ENCODE assay signal across 16 cellular contexts in genomic region chr14:68081489-68081888, GRCh38.
A peak's percentile ranks its signal among the peaks of the same experiment; 100 is the strongest.
DNase-seq lines count a peak whose midpoint lies in the region; ATAC-seq, FAIRE-seq and TF ChIP-seq lines count a peak whose summit lies in the region.
"Had no signal": no experiment of that assay in that cellular context is flagged by ENCODE, and none has a peak within 500 bp of the region (broad histone marks: within the 10 kb centered on the region; RNA-seq: fewer than 3 reads in every experiment).

No MANE protein-coding gene starts in this region.

- H4K20me1 ChIP-seq in GM12878 (ENCODE audit: control insufficient read depth, insufficient read depth) = no peaks in the 10 kb centered on the region
- no peaks in the 10 kb centered on the region for H4K20me1 ChIP-seq in GM23338 (replicated peaks; ENCODE audit: insufficient read depth)

- H3K4me1 ChIP-seq in GM12878 (ENCODE audit: control insufficient read depth, insufficient read depth, low read length) = no peaks in the 10 kb centered on the region
- H3K4me1 ChIP-seq in GM23338 (ENCODE audit: insufficient read depth) = peaks cover 23% of the 10 kb centered on the region
- peaks cover 0 to 17% (median 3%) of the 10 kb centered on the region in 4 donors for H3K4me1 ChIP-seq in stomach
- H3K4me1 ChIP-seq: Peyer's patch had no signal

- peaks cover 0 to 1% of the 10 kb centered on the region in 2 donors for H3K36me3 Mint-ChIP-seq in stimulated activated naive B cell treated with anti-CD40 and anti-IgM and Interleukin-4, amounts not matched to agents 10 μg/mL and 1 μg/mL and 100 μg/mL, for 72 hours
- no peaks in the 10 kb centered on the region for H3K36me3 Mint-ChIP-seq in GM23338 (ENCODE audit: low read depth)

- H3K4me1 Mint-ChIP-seq in stimulated activated naive B cell treated with anti-CD40 and anti-IgM and Interleukin-4, amounts not matched to agents 10 μg/mL and 1 μg/mL and 100 μg/mL, for 72 hours = peaks cover 18 to 51% of the 10 kb centered on the region in 2 donors
- peaks cover 29% of the 10 kb centered on the region for H3K4me1 Mint-ChIP-seq in GM23338

- no peak overlapping the region for H3K9ac ChIP-seq in GM12878 (ENCODE audit: control insufficient read depth, insufficient read depth, low read length)

- no TSS peak for BruUV-seq in GM12878 (replicated peaks; lab: Mats Ljungman, UMichigan)

- H3K27me3 ChIP-seq in GM12878 (replicated peaks in 1 of 2; ENCODE audit: control insufficient read depth in 2 of 2, insufficient read depth in 2 of 2, low read length in 1 of 2) = no peaks in the 10 kb centered on the region
- no peaks in the 10 kb centered on the region for H3K27me3 ChIP-seq in GM23338 (ENCODE audit: insufficient read depth)
- no peaks in the 10 kb centered on the region for H3K27me3 ChIP-seq in stomach
- H3K27me3 ChIP-seq: Peyer's patch had no signal

- H3K79me2 ChIP-seq in GM12878 (ENCODE audit: control insufficient read depth, insufficient read depth, low read length) (no peaks in the 10 kb centered on the region), GM23338 (replicated peaks; ENCODE audit: insufficient read depth) (no peaks in the 10 kb centered on the region)

- DNase-seq in GDM1 (lab: John Stamatoyannopoulos, UW) (peak; percentile 25), GM12878 (ENCODE audit: low read depth, low spot score) (no peak), GM23338 (ENCODE audit: low spot score) (no peak), inferior parietal cortex (ENCODE audit: extremely low spot score) (no peak), stomach (no peak)
- DNase-seq in stimulated activated naive B cell treated with anti-CD40 and anti-IgM and Interleukin-4, amounts not matched to agents 10 μg/mL and 1 μg/mL and 100 μg/mL, for 72 hours = peak; percentile 31
- DNase-seq: C1 segment of cervical spinal cord, H9, IMR-90, NCI-H146, NCI-H2029 treated with DMSO at 0.1 percent for 48 hours, NCI-H2171, NCI-H446, Peyer's patch had no signal

- no peak for FAIRE-seq in GM12878 (lab: Jason Lieb, UNC)

- H3K4me3 ChIP-seq in GM12878 = no peak overlapping the region
- no peak overlapping the region for H3K4me3 ChIP-seq in GM23338
- no peak overlapping the region for H3K4me3 ChIP-seq in stomach
- H3K4me3 ChIP-seq: Peyer's patch had no signal

- TF ChIP-seq CTCF in GM12878 (IDR thresholded peaks at IDR 0.05 in 2 of 3, conservative IDR thresholded peaks at IDR 0.05 in 1 of 3; ENCODE audit: control insufficient read depth in 2 of 3, extremely low read depth in 1 of 3, insufficient read depth in 1 of 3, low read depth in 3 of 3, low read length in 3 of 3) = no peak
- no peak for TF ChIP-seq CTCF in GM23338 (conservative IDR thresholded peaks at IDR 0.05; ENCODE audit: low read depth in 2 of 2)
- TF ChIP-seq CTCF in stomach (IDR thresholded peaks at IDR 0.05) = no peak

- RAD21 ChIA-PET in GM12878 (lab: Charles Lee; ENCODE audit: unreplicated experiment) = no interaction called here

- no peak for TF ChIP-seq POLR2A in GM12878 (IDR thresholded peaks at IDR 0.05; ENCODE audit: low read depth, low read length)
- TF ChIP-seq POLR2A in stomach (IDR thresholded peaks at IDR 0.05) = no peak

- H3K9me3 ChIP-seq in GM12878 (replicated peaks; ENCODE audit: control insufficient read depth, insufficient read depth, low read length) (no peaks in the 10 kb centered on the region; the same call in 2 of the 3 replicates), stomach (no peaks in the 10 kb centered on the region)
- H3K9me3 ChIP-seq: Peyer's patch had no signal

- no peaks in the 10 kb centered on the region for H3F3A ChIP-seq in GM23338 (replicated peaks; ENCODE audit: low read depth)

- SMC1A ChIA-PET in GM12878 (lab: Charles Lee; ENCODE audit: uncharacterized antibody, unreplicated experiment) = interaction anchor here (0.5 to 1.9 kb wide), 8 partner anchors 13 to 793 kb away, joined by 3 to 6 read pairs (median 3); no protein-coding TSS in a partner anchor

- H3K27me3 Mint-ChIP-seq in stimulated activated naive B cell treated with anti-CD40 and anti-IgM and Interleukin-4, amounts not matched to agents 10 μg/mL and 1 μg/mL and 100 μg/mL, for 72 hours = no peaks in the 10 kb centered on the region
- peaks cover 4% of the 10 kb centered on the region for H3K27me3 Mint-ChIP-seq in GM23338 (ENCODE audit: insufficient read depth, low read depth, poor library complexity)

- peak; percentile 71 for ATAC-seq in HG02610 (IDR thresholded peaks at IDR 0.05; ENCODE audit: unreplicated experiment)
- ATAC-seq in GM12878 = peak; percentile 80
- ATAC-seq in stimulated activated naive B cell treated with anti-CD40 and anti-IgM and Interleukin-4, amounts not matched to agents 10 μg/mL and 1 μg/mL and 100 μg/mL, for 72 hours (replicated peaks) = peak; percentile 93 to 97
- no peak for ATAC-seq in GM23338
- ATAC-seq: Right ventricle myocardium inferior had no signal

- H3K36me3 ChIP-seq in GM12878 (ENCODE audit: control insufficient read depth in 2 of 2, insufficient read depth in 2 of 2, low read length in 1 of 2) (no peaks in the 10 kb centered on the region), GM23338 (ENCODE audit: insufficient read depth) (no peaks in the 10 kb centered on the region), stomach (no peaks in the 10 kb centered on the region)
- H3K36me3 ChIP-seq: Peyer's patch had no signal

- POLR2A ChIA-PET in GM12878 (lab: Charles Lee) = no interaction called here

- H3K9me3 Mint-ChIP-seq in stimulated activated naive B cell treated with anti-CD40 and anti-IgM and Interleukin-4, amounts not matched to agents 10 μg/mL and 1 μg/mL and 100 μg/mL, for 72 hours = peaks cover 0 to 2% of the 10 kb centered on the region in 2 donors
- peaks cover 2% of the 10 kb centered on the region; the same call in 2 of the 3 replicates for H3K9me3 Mint-ChIP-seq in GM23338
- H3K9me3 Mint-ChIP-seq: H9 had no signal

- H3K27ac Mint-ChIP-seq in stimulated activated naive B cell treated with anti-CD40 and anti-IgM and Interleukin-4, amounts not matched to agents 10 μg/mL and 1 μg/mL and 100 μg/mL, for 72 hours = no peak overlapping the region
- no peak overlapping the region for H3K27ac Mint-ChIP-seq in GM23338
- H3K27ac Mint-ChIP-seq: H9 had no signal

- TF ChIP-seq RAD21 in GM12878 (IDR thresholded peaks at IDR 0.05; ENCODE audit: insufficient read depth, low read depth, low read length) = no peak

- peak overlapping the region; percentile 41 to 70 for H3K4me3 Mint-ChIP-seq in stimulated activated naive B cell treated with anti-CD40 and anti-IgM and Interleukin-4, amounts not matched to agents 10 μg/mL and 1 μg/mL and 100 μg/mL, for 72 hours
- H3K4me3 Mint-ChIP-seq in GM23338 = no peak overlapping the region
- H3K4me3 Mint-ChIP-seq: H9 had no signal

- TF ChIP-seq EP300 in GM12878 (IDR thresholded peaks at IDR 0.05; ENCODE audit: borderline replicate concordance in 1 of 2, control insufficient read depth in 1 of 2, low read depth in 2 of 2, low read length in 2 of 2) = no peak
- no peak for TF ChIP-seq EP300 in stomach (IDR thresholded peaks at IDR 0.05)

- in situ Hi-C loops in GM12878 (cut with MboI) = no loop called here

- H3K4me2 ChIP-seq in GM12878 (ENCODE audit: control insufficient read depth, insufficient read depth) (no peak overlapping the region), GM23338 (no peak overlapping the region)

- H2AFZ ChIP-seq in GM12878 (ENCODE audit: control insufficient read depth, low read depth, low read length) = no peak overlapping the region
- H2AFZ ChIP-seq in GM23338 = no peak overlapping the region

- H3K27ac ChIP-seq in GM12878 (ENCODE audit: control insufficient read depth, insufficient read depth) (no peak overlapping the region), GM23338 (ENCODE audit: low read depth) (no peak overlapping the region), stomach (no peak overlapping the region)
- H3K27ac ChIP-seq: Peyer's patch had no signal

- intact Hi-C loops in GM12878 (cut with micrococcal nuclease; ENCODE audit: unreplicated experiment) = loop anchor here (10.0 kb wide), 1 partner anchor 133 kb away; no protein-coding TSS in a partner anchor
- intact Hi-C loops in stomach (cut with DNase I; ENCODE audit: low total_unique reads) = no loop called here

- CTCF ChIA-PET in GM12878 (lab: Yijun Ruan, JAX) = interaction anchor here (1.3 kb wide), 1 partner anchor 15 kb away, joined by 5 read pairs; no protein-coding TSS in a partner anchor

- no peaks in the 10 kb centered on the region for H3K9me2 ChIP-seq in GM23338 (ENCODE audit: insufficient read depth)

- WGBS in GM12878 (ENCODE audit: insufficient coverage, insufficient replicate concordance, low lambda C conversion rate, missing lambda C conversion rate) = 20% methylated on average over 5 of the region's 5 CpGs
- 60 to 95% (median 78%) methylated on average over 5 of the region's 5 CpGs for WGBS in stomach, 5 donors

TF ChIP-seq in GM12878, 131 proteins besides CTCF, POLR2A, EP300 and RAD21:
- peak; percentile 36; the same call in 1 of the 2 replicates for TF ChIP-seq CREB1 (IDR thresholded peaks at IDR 0.05; ENCODE audit: low read depth)
- TF ChIP-seq YY1 (IDR thresholded peaks at IDR 0.05; ENCODE audit: low read depth, low read length) = no peak
- peak; percentile 13; the same call in 1 of the 2 replicates for TF ChIP-seq CREM (IDR thresholded peaks at IDR 0.05; ENCODE audit: low read depth)
- no peak for TF ChIP-seq RUNX3 (IDR thresholded peaks at IDR 0.05; ENCODE audit: low read length)
- TF ChIP-seq CHD4 (IDR thresholded peaks at IDR 0.05) = no peak

TF ChIP-seq in GM23338, 12 proteins besides CTCF, POLR2A, EP300 and RAD21 (continues in another document):
- TF ChIP-seq REST (IDR thresholded peaks at IDR 0.05; ENCODE audit: unreplicated experiment) (no peak), EZH2 (IDR thresholded peaks at IDR 0.05; ENCODE audit: low read depth, unreplicated experiment) (no peak)

Comparison
In these comparisons a context has a peak if more than half of its experiments do, and no peak if none do; other contexts are left out.
1. DNase-seq: peak in GDM1 (single experiment) and stimulated activated naive B cell treated with anti-CD40 and anti-IgM and Interleukin-4, amounts not matched to agents 10 μg/mL and 1 μg/mL and 100 μg/mL, for 72 hours (single experiment); none in GM12878 (single experiment), GM23338 (single experiment), inferior parietal cortex (single experiment) and stomach (single experiment).